10 cellular contexts compared by ENCODE assay signal in genomic region chr6:125421853-125422252, GRCh38.
DNase-seq lines count a peak whose midpoint lies in the region; ATAC-seq and TF ChIP-seq lines count a peak whose summit lies in the region.
"Had no signal": no experiment of that assay in that cellular context is flagged by ENCODE, and none has a peak within 500 bp of the region (broad histone marks: within the 10 kb centered on the region; RNA-seq: fewer than 3 reads in every experiment).

No MANE protein-coding gene starts in this region.

- H3K4me3 ChIP-seq in HUES6 (ENCODE audit: low read depth, low read length), result peak overlapping the region; percentile 10; the same call in 1 of the 2 replicates
- no peak overlapping the region for H3K4me3 ChIP-seq in smooth muscle cell
- H3K4me3 ChIP-seq in lower leg skin (ENCODE audit: low read depth, poor library complexity, severe bottlenecking), result no peak overlapping the region

- peaks cover 0 to 3% (median 0%) of the 10 kb centered on the region in 5 experiments for H3K9me3 Mint-ChIP-seq in brain
- H3K9me3 Mint-ChIP-seq: activated naive CD4-positive, alpha-beta T cell treated with anti-CD3 and anti-CD28 coated beads, Interleukin-2, amount 50 U/mL, for 72 hours had no signal

- no peaks in the 10 kb centered on the region for H4K20me1 ChIP-seq in smooth muscle cell (ENCODE audit: low read depth)

- peak; percentile 59 for DNase-seq in iPS DF 19.7 (ENCODE audit: low read depth, low spot score)
- peak; percentile 4 for DNase-seq in smooth muscle cell (lab: John Stamatoyannopoulos, UW; ENCODE audit: unreplicated experiment)
- no peak for DNase-seq in lower leg skin (ENCODE audit: low spot score in 2 of 2)
- DNase-seq in UCSD-AML1 (lab: John Stamatoyannopoulos, UW; ENCODE audit: unreplicated experiment), result no peak
- DNase-seq in NCI-H345 (lab: John Stamatoyannopoulos, UW), result no peak
- DNase-seq: NCI-H2081 had no signal

- H3K27me3 Mint-ChIP-seq in brain, result peaks cover 6% of the 10 kb centered on the region

- H3K36me3 Mint-ChIP-seq in brain, result no peaks in the 10 kb centered on the region
- H3K36me3 Mint-ChIP-seq: activated naive CD4-positive, alpha-beta T cell treated with anti-CD3 and anti-CD28 coated beads, Interleukin-2, amount 50 U/mL, for 72 hours had no signal

- peak overlapping the region; percentile 69 for H3K4me2 ChIP-seq in smooth muscle cell

- TF ChIP-seq POLR2A in lower leg skin (IDR thresholded peaks at IDR 0.05), result no peak

- H3K9ac ChIP-seq in HUES6 (ENCODE audit: low read length) (peak overlapping the region; percentile 49), smooth muscle cell (ENCODE audit: low read depth) (peak overlapping the region; percentile 44)

- TF ChIP-seq CTCF in brain (conservative IDR thresholded peaks at IDR 0.05) (no peak), smooth muscle cell (IDR thresholded peaks at IDR 0.05; ENCODE audit: borderline replicate concordance, insufficient read depth, poor library complexity, severe bottlenecking) (no peak), lower leg skin (IDR thresholded peaks at IDR 0.05) (no peak)

- peak overlapping the region; percentile 16 to 45 (median 37) for H3K4me3 Mint-ChIP-seq in brain

- H3K4me1 Mint-ChIP-seq in brain, result peaks cover 16% of the 10 kb centered on the region

- H3K27ac Mint-ChIP-seq in brain, result peak overlapping the region in 3 of 5 experiments; percentile 14 to 89 (median 32)
- H3K27ac Mint-ChIP-seq: activated naive CD4-positive, alpha-beta T cell treated with anti-CD3 and anti-CD28 coated beads, Interleukin-2, amount 50 U/mL, for 72 hours had no signal

- no peaks in the 10 kb centered on the region for H3F3A ChIP-seq in smooth muscle cell (ENCODE audit: low read depth)

- peaks cover 26% of the 10 kb centered on the region for H3K4me1 ChIP-seq in HUES6 (ENCODE audit: control insufficient read depth, insufficient read depth, low read length)
- peaks cover 11% of the 10 kb centered on the region for H3K4me1 ChIP-seq in smooth muscle cell (ENCODE audit: low read depth)

- intact Hi-C loops in lower leg skin (cut with DNase I; ENCODE audit: low total_unique reads), result no loop called here

- H3K79me2 ChIP-seq in smooth muscle cell (ENCODE audit: low read depth), result no peaks in the 10 kb centered on the region

- H3K27ac ChIP-seq in HUES6 (ENCODE audit: low read depth, low read length), result peak overlapping the region; percentile 69; the same call in 1 of the 2 replicates
- H3K27ac ChIP-seq in smooth muscle cell (ENCODE audit: low read depth), result peak overlapping the region; percentile 88

- H3K36me3 ChIP-seq in HUES6 (ENCODE audit: control insufficient read depth, insufficient read depth, low read length) (no peaks in the 10 kb centered on the region), smooth muscle cell (ENCODE audit: low read depth) (no peaks in the 10 kb centered on the region)

- H2AFZ ChIP-seq in smooth muscle cell (ENCODE audit: low read depth), result peak overlapping the region; percentile 98

- WGBS in smooth muscle cell (ENCODE audit: low lambda C conversion rate), result 2% methylated on average over 9 of the region's 9 CpGs
- 29 to 42% methylated on average over 9 of the region's 9 CpGs for WGBS in lower leg skin, 2 donors

- no peak for ATAC-seq in GM21381 (IDR thresholded peaks at IDR 0.05; ENCODE audit: unreplicated experiment)
- ATAC-seq: activated naive CD4-positive, alpha-beta T cell treated with anti-CD3 and anti-CD28 coated beads, Interleukin-2, amount 50 U/mL, for 72 hours had no signal

- H3K27me3 ChIP-seq in HUES6 (ENCODE audit: control insufficient read depth, insufficient read depth, low read length) (no peaks in the 10 kb centered on the region), smooth muscle cell (ENCODE audit: low read depth) (no peaks in the 10 kb centered on the region)

- peaks cover 2% of the 10 kb centered on the region; the same call in 1 of the 2 replicates for H3K9me3 ChIP-seq in HUES6 (ENCODE audit: control insufficient read depth, insufficient read depth, low read depth, low read length)
- H3K9me3 ChIP-seq in smooth muscle cell (replicated peaks; ENCODE audit: low read depth), result no peaks in the 10 kb centered on the region

Comparison
In these comparisons a context has a peak if more than half of its experiments do, and no peak if none do; other contexts are left out.
1. DNase-seq: peak in iPS DF 19.7 (single experiment) and smooth muscle cell (single experiment); none in lower leg skin (0 of 2), UCSD-AML1 (single experiment) and NCI-H345 (single experiment).